ENCODE assay signal across 1 cellular context in the genomic region with DNA sequence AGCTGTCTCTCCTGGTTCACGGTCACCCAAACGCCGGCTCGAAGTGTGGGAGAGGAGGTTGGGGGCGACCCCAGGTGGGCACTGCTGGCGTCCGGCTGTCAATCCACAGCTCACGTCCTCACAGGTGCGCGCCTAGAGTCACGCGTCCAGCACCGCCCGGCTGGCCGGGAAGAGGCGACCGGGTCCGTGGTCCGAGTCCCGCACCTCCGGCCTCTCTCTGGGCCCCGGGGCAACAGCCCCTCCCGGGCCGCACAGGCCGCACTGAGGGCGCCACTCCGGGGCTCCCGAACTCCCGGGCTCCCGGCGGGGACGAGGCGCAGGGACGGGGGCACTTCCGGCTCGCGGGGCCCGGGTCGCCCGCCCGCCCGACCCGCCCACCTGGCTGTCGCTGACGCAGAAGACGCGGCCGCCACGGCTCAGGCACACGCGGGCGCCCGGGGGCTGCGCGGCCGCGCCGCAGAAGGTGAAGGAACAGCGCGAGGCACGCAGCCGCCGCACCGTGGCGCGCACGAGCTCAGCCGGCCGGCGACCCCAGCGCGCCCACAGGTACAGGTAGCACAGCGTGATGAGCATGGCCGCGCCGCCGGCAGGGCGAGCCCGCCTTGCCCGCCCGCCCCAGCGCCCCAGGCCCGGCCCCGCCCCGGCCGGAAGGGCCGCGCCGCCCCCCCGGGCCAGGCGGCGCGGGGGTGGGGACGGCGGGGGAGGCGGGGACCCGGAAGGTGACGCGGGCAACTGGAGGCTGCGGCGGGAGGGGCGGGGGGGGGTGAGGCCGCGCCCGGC.
TF ChIP-seq lines count a peak whose summit lies in the region.

A gene (minus strand): TSS at position 604 of the 780 bp plus-strand sequence. CDS start 31 bp downstream, at position 573.

TF ChIP-seq in HepG2, 621 proteins besides CTCF, POLR2A, EP300 and RAD21 (continued from another document and continues in another):
- TF ChIP-seq, protein P1, sequence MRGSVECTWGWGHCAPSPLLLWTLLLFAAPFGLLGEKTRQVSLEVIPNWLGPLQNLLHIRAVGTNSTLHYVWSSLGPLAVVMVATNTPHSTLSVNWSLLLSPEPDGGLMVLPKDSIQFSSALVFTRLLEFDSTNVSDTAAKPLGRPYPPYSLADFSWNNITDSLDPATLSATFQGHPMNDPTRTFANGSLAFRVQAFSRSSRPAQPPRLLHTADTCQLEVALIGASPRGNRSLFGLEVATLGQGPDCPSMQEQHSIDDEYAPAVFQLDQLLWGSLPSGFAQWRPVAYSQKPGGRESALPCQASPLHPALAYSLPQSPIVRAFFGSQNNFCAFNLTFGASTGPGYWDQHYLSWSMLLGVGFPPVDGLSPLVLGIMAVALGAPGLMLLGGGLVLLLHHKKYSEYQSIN (CRISPR knock-in tag; IDR thresholded peaks at IDR 0.05; ENCODE audit: borderline replicate concordance) = no peak
- TF ChIP-seq, protein P2, sequence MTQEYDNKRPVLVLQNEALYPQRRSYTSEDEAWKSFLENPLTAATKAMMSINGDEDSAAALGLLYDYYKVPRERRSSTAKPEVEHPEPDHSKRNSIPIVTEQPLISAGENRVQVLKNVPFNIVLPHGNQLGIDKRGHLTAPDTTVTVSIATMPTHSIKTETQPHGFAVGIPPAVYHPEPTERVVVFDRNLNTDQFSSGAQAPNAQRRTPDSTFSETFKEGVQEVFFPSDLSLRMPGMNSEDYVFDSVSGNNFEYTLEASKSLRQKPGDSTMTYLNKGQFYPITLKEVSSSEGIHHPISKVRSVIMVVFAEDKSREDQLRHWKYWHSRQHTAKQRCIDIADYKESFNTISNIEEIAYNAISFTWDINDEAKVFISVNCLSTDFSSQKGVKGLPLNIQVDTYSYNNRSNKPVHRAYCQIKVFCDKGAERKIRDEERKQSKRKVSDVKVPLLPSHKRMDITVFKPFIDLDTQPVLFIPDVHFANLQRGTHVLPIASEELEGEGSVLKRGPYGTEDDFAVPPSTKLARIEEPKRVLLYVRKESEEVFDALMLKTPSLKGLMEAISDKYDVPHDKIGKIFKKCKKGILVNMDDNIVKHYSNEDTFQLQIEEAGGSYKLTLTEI (CRISPR knock-in tag; conservative IDR thresholded peaks at IDR 0.05) = no peak
- peak; percentile 45; the same call in 1 of the 2 replicates for TF ChIP-seq ZNF274 (CRISPR knock-in tag; IDR thresholded peaks at IDR 0.05)
- TF ChIP-seq ETV5 (CRISPR knock-in tag; IDR thresholded peaks at IDR 0.05; ENCODE audit: borderline replicate concordance) = peak; percentile 69
- 0 out of 2 replicates have a peak, but pooled peaks have one; percentile 61 for TF ChIP-seq ZNF782 (CRISPR knock-in tag; IDR thresholded peaks at IDR 0.05; ENCODE audit: borderline replicate concordance)
- TF ChIP-seq, protein P3, sequence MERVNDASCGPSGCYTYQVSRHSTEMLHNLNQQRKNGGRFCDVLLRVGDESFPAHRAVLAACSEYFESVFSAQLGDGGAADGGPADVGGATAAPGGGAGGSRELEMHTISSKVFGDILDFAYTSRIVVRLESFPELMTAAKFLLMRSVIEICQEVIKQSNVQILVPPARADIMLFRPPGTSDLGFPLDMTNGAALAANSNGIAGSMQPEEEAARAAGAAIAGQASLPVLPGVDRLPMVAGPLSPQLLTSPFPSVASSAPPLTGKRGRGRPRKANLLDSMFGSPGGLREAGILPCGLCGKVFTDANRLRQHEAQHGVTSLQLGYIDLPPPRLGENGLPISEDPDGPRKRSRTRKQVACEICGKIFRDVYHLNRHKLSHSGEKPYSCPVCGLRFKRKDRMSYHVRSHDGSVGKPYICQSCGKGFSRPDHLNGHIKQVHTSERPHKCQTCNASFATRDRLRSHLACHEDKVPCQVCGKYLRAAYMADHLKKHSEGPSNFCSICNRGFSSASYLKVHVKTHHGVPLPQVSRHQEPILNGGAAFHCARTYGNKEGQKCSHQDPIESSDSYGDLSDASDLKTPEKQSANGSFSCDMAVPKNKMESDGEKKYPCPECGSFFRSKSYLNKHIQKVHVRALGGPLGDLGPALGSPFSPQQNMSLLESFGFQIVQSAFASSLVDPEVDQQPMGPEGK (CRISPR knock-in tag; IDR thresholded peaks at IDR 0.05) = peak; percentile 74
- TF ChIP-seq NR2C2 (CRISPR knock-in tag; IDR thresholded peaks at IDR 0.05; ENCODE audit: borderline replicate concordance) = peak; percentile 58
- TF ChIP-seq, protein P4, sequence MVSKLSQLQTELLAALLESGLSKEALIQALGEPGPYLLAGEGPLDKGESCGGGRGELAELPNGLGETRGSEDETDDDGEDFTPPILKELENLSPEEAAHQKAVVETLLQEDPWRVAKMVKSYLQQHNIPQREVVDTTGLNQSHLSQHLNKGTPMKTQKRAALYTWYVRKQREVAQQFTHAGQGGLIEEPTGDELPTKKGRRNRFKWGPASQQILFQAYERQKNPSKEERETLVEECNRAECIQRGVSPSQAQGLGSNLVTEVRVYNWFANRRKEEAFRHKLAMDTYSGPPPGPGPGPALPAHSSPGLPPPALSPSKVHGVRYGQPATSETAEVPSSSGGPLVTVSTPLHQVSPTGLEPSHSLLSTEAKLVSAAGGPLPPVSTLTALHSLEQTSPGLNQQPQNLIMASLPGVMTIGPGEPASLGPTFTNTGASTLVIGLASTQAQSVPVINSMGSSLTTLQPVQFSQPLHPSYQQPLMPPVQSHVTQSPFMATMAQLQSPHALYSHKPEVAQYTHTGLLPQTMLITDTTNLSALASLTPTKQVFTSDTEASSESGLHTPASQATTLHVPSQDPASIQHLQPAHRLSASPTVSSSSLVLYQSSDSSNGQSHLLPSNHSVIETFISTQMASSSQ (IDR thresholded peaks at IDR 0.05; ENCODE audit: low read depth) = no peak
- TF ChIP-seq, protein P4 (CRISPR knock-in tag; IDR thresholded peaks at IDR 0.05; ENCODE audit: borderline replicate concordance) = 0 out of 2 replicates have a peak, but pooled peaks have one; percentile 29
- TF ChIP-seq ZNF563 (CRISPR knock-in tag; IDR thresholded peaks at IDR 0.05) = no peak; the same call in none of the 2 replicates
- TF ChIP-seq, protein P5, sequence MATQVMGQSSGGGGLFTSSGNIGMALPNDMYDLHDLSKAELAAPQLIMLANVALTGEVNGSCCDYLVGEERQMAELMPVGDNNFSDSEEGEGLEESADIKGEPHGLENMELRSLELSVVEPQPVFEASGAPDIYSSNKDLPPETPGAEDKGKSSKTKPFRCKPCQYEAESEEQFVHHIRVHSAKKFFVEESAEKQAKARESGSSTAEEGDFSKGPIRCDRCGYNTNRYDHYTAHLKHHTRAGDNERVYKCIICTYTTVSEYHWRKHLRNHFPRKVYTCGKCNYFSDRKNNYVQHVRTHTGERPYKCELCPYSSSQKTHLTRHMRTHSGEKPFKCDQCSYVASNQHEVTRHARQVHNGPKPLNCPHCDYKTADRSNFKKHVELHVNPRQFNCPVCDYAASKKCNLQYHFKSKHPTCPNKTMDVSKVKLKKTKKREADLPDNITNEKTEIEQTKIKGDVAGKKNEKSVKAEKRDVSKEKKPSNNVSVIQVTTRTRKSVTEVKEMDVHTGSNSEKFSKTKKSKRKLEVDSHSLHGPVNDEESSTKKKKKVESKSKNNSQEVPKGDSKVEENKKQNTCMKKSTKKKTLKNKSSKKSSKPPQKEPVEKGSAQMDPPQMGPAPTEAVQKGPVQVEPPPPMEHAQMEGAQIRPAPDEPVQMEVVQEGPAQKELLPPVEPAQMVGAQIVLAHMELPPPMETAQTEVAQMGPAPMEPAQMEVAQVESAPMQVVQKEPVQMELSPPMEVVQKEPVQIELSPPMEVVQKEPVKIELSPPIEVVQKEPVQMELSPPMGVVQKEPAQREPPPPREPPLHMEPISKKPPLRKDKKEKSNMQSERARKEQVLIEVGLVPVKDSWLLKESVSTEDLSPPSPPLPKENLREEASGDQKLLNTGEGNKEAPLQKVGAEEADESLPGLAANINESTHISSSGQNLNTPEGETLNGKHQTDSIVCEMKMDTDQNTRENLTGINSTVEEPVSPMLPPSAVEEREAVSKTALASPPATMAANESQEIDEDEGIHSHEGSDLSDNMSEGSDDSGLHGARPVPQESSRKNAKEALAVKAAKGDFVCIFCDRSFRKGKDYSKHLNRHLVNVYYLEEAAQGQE (IDR thresholded peaks at IDR 0.05; ENCODE audit: borderline replicate concordance in 1 of 2, low read depth in 1 of 2, low read length in 2 of 2) = no peak
- TF ChIP-seq RBM39 (IDR thresholded peaks at IDR 0.05; ENCODE audit: low read depth, low read length, poor library complexity, severe bottlenecking) = peak; percentile 94
- TF ChIP-seq, protein P6, sequence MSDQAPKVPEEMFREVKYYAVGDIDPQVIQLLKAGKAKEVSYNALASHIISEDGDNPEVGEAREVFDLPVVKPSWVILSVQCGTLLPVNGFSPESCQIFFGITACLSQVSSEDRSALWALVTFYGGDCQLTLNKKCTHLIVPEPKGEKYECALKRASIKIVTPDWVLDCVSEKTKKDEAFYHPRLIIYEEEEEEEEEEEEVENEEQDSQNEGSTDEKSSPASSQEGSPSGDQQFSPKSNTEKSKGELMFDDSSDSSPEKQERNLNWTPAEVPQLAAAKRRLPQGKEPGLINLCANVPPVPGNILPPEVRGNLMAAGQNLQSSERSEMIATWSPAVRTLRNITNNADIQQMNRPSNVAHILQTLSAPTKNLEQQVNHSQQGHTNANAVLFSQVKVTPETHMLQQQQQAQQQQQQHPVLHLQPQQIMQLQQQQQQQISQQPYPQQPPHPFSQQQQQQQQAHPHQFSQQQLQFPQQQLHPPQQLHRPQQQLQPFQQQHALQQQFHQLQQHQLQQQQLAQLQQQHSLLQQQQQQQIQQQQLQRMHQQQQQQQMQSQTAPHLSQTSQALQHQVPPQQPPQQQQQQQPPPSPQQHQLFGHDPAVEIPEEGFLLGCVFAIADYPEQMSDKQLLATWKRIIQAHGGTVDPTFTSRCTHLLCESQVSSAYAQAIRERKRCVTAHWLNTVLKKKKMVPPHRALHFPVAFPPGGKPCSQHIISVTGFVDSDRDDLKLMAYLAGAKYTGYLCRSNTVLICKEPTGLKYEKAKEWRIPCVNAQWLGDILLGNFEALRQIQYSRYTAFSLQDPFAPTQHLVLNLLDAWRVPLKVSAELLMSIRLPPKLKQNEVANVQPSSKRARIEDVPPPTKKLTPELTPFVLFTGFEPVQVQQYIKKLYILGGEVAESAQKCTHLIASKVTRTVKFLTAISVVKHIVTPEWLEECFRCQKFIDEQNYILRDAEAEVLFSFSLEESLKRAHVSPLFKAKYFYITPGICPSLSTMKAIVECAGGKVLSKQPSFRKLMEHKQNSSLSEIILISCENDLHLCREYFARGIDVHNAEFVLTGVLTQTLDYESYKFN (CRISPR knock-in tag; conservative IDR thresholded peaks at IDR 0.05) = 0 out of 2 replicates have a peak, but pooled peaks have one; percentile 24
- TF ChIP-seq REL (CRISPR knock-in tag; conservative IDR thresholded peaks at IDR 0.05) = no peak
- TF ChIP-seq, protein P7, sequence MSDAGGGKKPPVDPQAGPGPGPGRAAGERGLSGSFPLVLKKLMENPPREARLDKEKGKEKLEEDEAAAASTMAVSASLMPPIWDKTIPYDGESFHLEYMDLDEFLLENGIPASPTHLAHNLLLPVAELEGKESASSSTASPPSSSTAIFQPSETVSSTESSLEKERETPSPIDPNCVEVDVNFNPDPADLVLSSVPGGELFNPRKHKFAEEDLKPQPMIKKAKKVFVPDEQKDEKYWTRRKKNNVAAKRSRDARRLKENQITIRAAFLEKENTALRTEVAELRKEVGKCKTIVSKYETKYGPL (CRISPR knock-in tag; IDR thresholded peaks at IDR 0.05) = peak; percentile 50; the same call in 1 of the 2 replicates
- peak; percentile 77; the same call in 1 of the 2 replicates for TF ChIP-seq ZNF230 (CRISPR knock-in tag; IDR thresholded peaks at IDR 0.05)
- peak in 1 of 2 experiments; percentile 24; a peak in 1 of 4 replicates for TF ChIP-seq KLF16 (CRISPR knock-in tag; IDR thresholded peaks at IDR 0.05)
- peak; percentile 43; the same call in 1 of the 2 replicates for TF ChIP-seq TARDBP (CRISPR knock-in tag; IDR thresholded peaks at IDR 0.05)
- TF ChIP-seq SAFB2 (CRISPR knock-in tag; IDR thresholded peaks at IDR 0.05; ENCODE audit: borderline replicate concordance, low read depth) = no peak
- TF ChIP-seq, protein P8, sequence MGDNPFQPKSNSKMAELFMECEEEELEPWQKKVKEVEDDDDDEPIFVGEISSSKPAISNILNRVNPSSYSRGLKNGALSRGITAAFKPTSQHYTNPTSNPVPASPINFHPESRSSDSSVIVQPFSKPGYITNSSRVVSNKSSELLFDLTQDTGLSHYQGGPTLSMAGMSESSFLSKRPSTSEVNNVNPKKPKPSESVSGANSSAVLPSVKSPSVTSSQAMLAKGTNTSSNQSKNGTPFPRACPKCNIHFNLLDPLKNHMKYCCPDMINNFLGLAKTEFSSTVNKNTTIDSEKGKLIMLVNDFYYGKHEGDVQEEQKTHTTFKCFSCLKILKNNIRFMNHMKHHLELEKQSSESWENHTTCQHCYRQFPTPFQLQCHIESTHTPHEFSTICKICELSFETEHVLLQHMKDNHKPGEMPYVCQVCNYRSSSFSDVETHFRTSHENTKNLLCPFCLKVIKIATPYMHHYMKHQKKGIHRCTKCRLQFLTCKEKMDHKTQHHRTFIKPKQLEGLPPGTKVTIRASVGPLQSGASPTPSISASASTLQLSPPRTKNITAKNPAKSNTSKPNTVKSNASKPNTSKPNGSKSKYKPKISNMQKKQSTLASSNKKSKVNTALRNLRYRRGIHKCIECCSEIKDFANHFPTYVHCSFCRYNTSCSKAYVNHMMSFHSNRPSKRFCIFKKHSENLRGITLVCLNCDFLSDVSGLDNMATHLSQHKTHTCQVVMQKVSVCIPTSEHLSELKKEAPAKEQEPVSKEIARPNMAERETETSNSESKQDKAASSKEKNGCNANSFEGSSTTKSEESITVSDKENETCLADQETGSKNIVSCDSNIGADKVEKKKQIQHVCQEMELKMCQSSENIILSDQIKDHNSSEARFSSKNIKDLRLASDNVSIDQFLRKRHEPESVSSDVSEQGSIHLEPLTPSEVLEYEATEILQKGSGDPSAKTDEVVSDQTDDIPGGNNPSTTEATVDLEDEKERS (CRISPR knock-in tag; IDR thresholded peaks at IDR 0.05) = 0 out of 2 replicates have a peak, but pooled peaks have one; percentile 20
- peak; percentile 11; the same call in 1 of the 2 replicates for TF ChIP-seq ZNF768 (CRISPR knock-in tag; IDR thresholded peaks at IDR 0.05)
- no peak for TF ChIP-seq ZNF224 (CRISPR knock-in tag; IDR thresholded peaks at IDR 0.05)
- TF ChIP-seq TAF1 (CRISPR knock-in tag; IDR thresholded peaks at IDR 0.05) = peak; percentile 60
- no peak for TF ChIP-seq NONO (IDR thresholded peaks at IDR 0.05)
- peak; percentile 13; the same call in 1 of the 2 replicates for TF ChIP-seq NONO (CRISPR knock-in tag; conservative IDR thresholded peaks at IDR 0.05)
- TF ChIP-seq RBFOX2 (IDR thresholded peaks at IDR 0.05; ENCODE audit: low read depth, low read length) = peak; percentile 85
- no peak for TF ChIP-seq PCBP1 (IDR thresholded peaks at IDR 0.05; ENCODE audit: borderline replicate concordance, low read depth, low read length)
- peak; percentile 63; the same call in 1 of the 2 replicates for TF ChIP-seq ESRRA (CRISPR knock-in tag; IDR thresholded peaks at IDR 0.05; ENCODE audit: low read depth)
- TF ChIP-seq, protein P9, sequence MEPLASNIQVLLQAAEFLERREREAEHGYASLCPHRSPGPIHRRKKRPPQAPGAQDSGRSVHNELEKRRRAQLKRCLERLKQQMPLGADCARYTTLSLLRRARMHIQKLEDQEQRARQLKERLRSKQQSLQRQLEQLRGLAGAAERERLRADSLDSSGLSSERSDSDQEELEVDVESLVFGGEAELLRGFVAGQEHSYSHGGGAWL (CRISPR knock-in tag; IDR thresholded peaks at IDR 0.05) = peak; percentile 56
